8 cellular contexts compared by ENCODE assay signal in genomic region chr2:226215902-226216503, GRCh38.
DNase-seq lines count a peak whose midpoint lies in the region; ATAC-seq, FAIRE-seq and TF ChIP-seq lines count a peak whose summit lies in the region.

No MANE protein-coding gene starts in this region.

- H3K27me3 ChIP-seq in endothelial cell of umbilical vein (ENCODE audit: control insufficient read depth in 2 of 2, insufficient read depth in 2 of 2, low read length in 2 of 2) (no peaks in the 10 kb centered on the region), transverse colon (no peaks in the 10 kb centered on the region)

- H3K27ac ChIP-seq in endothelial cell of umbilical vein (ENCODE audit: insufficient read depth, low read depth, low read length) (no peak overlapping the region), transverse colon (no peak overlapping the region)

- H3K27ac Mint-ChIP-seq in nephron progenitor cell: no peak overlapping the region

- H3K36me3 Mint-ChIP-seq in nephron progenitor cell (ENCODE audit: low read depth): no peaks in the 10 kb centered on the region

- no peak overlapping the region for H3K9ac ChIP-seq in endothelial cell of umbilical vein (replicated peaks; ENCODE audit: extremely low read depth, insufficient read depth, low read length)

- no peaks in the 10 kb centered on the region for H3K79me2 ChIP-seq in endothelial cell of umbilical vein (ENCODE audit: control insufficient read depth, insufficient read depth, low read length)

- peaks cover 5% of the 10 kb centered on the region for H3K4me1 Mint-ChIP-seq in nephron progenitor cell

- dilution Hi-C loops in endothelial cell of umbilical vein (cut with MboI; ENCODE audit: extremely low pct_ligation_motif_present, low sequenced_read_pairs): no loop called here

- no peak overlapping the region for H3K4me3 Mint-ChIP-seq in nephron progenitor cell

- no peak overlapping the region for H2AFZ ChIP-seq in endothelial cell of umbilical vein (ENCODE audit: low read depth, low read length)

- H3K4me2 ChIP-seq in endothelial cell of umbilical vein (ENCODE audit: insufficient read depth, low read length): no peak overlapping the region

- BruUV-seq in endothelial cell of umbilical vein (replicated peaks; lab: Mats Ljungman, UMichigan): no TSS peak

- H3K4me1 ChIP-seq in endothelial cell of umbilical vein (ENCODE audit: control insufficient read depth, extremely low read depth, insufficient read depth, low read length) (peaks cover 3% of the 10 kb centered on the region), transverse colon (peaks cover 0 to 8% (median 3%) of the 10 kb centered on the region in 4 donors)

- no peak for TF ChIP-seq EP300 in transverse colon (IDR thresholded peaks at IDR 0.05; ENCODE audit: low read depth)

- H3K9me3 ChIP-seq in endothelial cell of umbilical vein (replicated peaks; ENCODE audit: control insufficient read depth, insufficient read depth, low read length) (no peaks in the 10 kb centered on the region), transverse colon (no peaks in the 10 kb centered on the region)

- H3K27me3 Mint-ChIP-seq in nephron progenitor cell (ENCODE audit: low read depth, poor library complexity): no peaks in the 10 kb centered on the region

- DNase-seq in AG08396 (ENCODE audit: low spot score) (peak; percentile 12), NCI-H460 (ENCODE audit: extremely low read depth, low read depth) (peak; percentile 60), endothelial cell of umbilical vein (ENCODE audit: low read depth, low spot score) (peak; percentile 10), nephron progenitor cell (peak; percentile 76), transverse colon (peak; percentile 75)
- DNase-seq in activated CD4-positive, alpha-beta T cell treated with anti-CD3 and anti-CD28 coated beads, Interleukin-2, amount 50 U/mL, for 4 hours: peak; percentile 43 to 50

- TF ChIP-seq POLR2A in endothelial cell of umbilical vein (IDR thresholded peaks at IDR 0.05; ENCODE audit: low read depth, low read length) (no peak), transverse colon (IDR thresholded peaks at IDR 0.05) (no peak)

- no peak for FAIRE-seq in endothelial cell of umbilical vein (lab: Jason Lieb, UNC)

- intact Hi-C loops in endothelial cell of umbilical vein (cut with micrococcal nuclease) (loop anchor here (1.0 to 10.0 kb wide), 4 partner anchors 259 to 891 kb away; no protein-coding TSS in a partner anchor), transverse colon (cut with DNase I; ENCODE audit: low total_unique reads) (loop anchor here (10.0 kb wide), 1 partner anchor 579 kb away; the partner anchor contains the start of gene IRS1)

- in situ Hi-C loops in transverse colon (cut with MboI; ENCODE audit: low pct_ligation_motif_present in 1 of 4, low pct_unique_long_range_greater_than_20kb in 1 of 4, low sequenced_read_pairs in 3 of 4): loop anchor here in 3 of 4 donors (10.0 to 25.0 kb wide), 2 partner anchors 589 to 596 kb away; no protein-coding TSS in a partner anchor

- ATAC-seq in GM18861 (IDR thresholded peaks at IDR 0.05; ENCODE audit: unreplicated experiment) (peak; percentile 80), HG03045 (IDR thresholded peaks at IDR 0.05; ENCODE audit: unreplicated experiment) (peak; percentile 76)

- no peaks in the 10 kb centered on the region for H4K20me1 ChIP-seq in endothelial cell of umbilical vein (replicated peaks; ENCODE audit: control insufficient read depth, extremely low read depth, insufficient read depth, low read length)

- TF ChIP-seq CTCF in endothelial cell of umbilical vein (IDR thresholded peaks at IDR 0.05; ENCODE audit: extremely low read depth in 1 of 2, insufficient read depth in 1 of 2, low read depth in 1 of 2, low read length in 2 of 2) (peak; percentile 23 to 34), nephron progenitor cell (IDR thresholded peaks at IDR 0.05) (peak; percentile 76), transverse colon (IDR thresholded peaks at IDR 0.05) (peak; percentile 63 to 69 (median 66))

- no peaks in the 10 kb centered on the region for H3K9me1 ChIP-seq in endothelial cell of umbilical vein (replicated peaks; ENCODE audit: control insufficient read depth, extremely low read depth, insufficient read depth, low read length)

- POLR2A ChIA-PET in endothelial cell of umbilical vein (lab: Charles Lee): no interaction called here

- H3K4me3 ChIP-seq in endothelial cell of umbilical vein (replicated peaks in 1 of 3; ENCODE audit: insufficient read depth in 1 of 3, low read depth in 1 of 3, low read length in 3 of 3) (no peak overlapping the region), transverse colon (no peak overlapping the region)

- H3K36me3 ChIP-seq in endothelial cell of umbilical vein (ENCODE audit: control insufficient read depth in 2 of 2, extremely low read depth in 1 of 2, insufficient read depth in 2 of 2, low read length in 2 of 2) (no peaks in the 10 kb centered on the region), transverse colon (no peaks in the 10 kb centered on the region)

- CTCF ChIA-PET in endothelial cell of umbilical vein (lab: Charles Lee): interaction anchor here (0.6 to 3.6 kb wide), 9 partner anchors 9 to 769 kb away, joined by 3 to 20 read pairs (median 4); partner anchors contain the start of gene IRS1

- 52 to 57% methylated on average over 9 to 11 of the region's 11 CpGs for WGBS in transverse colon (ENCODE audit: low coverage in 1 of 2), 2 donors

- H3K9me3 Mint-ChIP-seq in nephron progenitor cell: no peaks in the 10 kb centered on the region

TF ChIP-seq in endothelial cell of umbilical vein, 7 proteins besides CTCF, POLR2A, EP300 and RAD21:
- TF ChIP-seq JUN (IDR thresholded peaks at IDR 0.05; ENCODE audit: borderline replicate concordance, insufficient read depth, insufficient read length, low read depth) (no peak), EZH2 (IDR thresholded peaks at IDR 0.05; ENCODE audit: borderline replicate concordance, low read depth, low read length, severe bottlenecking) (no peak)

Comparison
In these comparisons a context has a peak if more than half of its experiments do, and no peak if none do; other contexts are left out.
1. DNase-seq: peak in every context shown above with its lines; median percentile 76 in nephron progenitor cell; 75 in transverse colon; 60 in NCI-H460; 46 in activated CD4-positive, alpha-beta T cell treated with anti-CD3 and anti-CD28 coated beads, Interleukin-2, amount 50 U/mL, for 4 hours; 12 in AG08396; 10 in endothelial cell of umbilical vein.